21 cellular contexts compared by ENCODE assay signal in the genomic region with DNA sequence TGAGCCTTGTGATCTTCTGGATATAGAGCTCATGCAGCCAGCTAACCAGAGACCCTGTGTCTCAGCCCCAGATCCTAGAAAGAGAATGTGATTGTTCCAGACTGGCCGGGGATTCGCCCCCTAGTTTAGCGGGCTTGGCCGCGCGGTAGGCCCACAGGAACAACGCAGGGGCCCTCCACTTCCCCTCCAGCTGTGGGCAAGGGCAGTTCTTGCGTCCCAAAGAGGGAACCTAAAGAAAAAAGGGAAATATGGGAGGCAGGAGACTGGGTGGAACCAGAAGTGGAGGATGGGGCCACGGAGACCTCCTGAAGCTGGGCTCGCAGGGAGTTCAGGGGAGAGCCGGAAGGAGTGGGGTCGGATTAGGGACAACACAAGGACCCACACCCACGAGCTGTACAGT. TPM values are rescaled to one million over a fixed set of nuclear protein-coding genes. Genes with fewer than 3 reads are reported as not detected.
DNase-seq lines count a peak whose midpoint lies in the region; ATAC-seq and TF ChIP-seq lines count a peak whose summit lies in the region.
"Had no signal": no experiment of that assay in that cellular context is flagged by ENCODE, and none has a peak within 500 bp of the region (broad histone marks: within the 10 kb centered on the region; RNA-seq: fewer than 3 reads in every experiment).

No MANE protein-coding gene starts in this region.

- peaks cover 8% of the 10 kb centered on the region for H3K79me1 ChIP-seq in trophoblast cell (ENCODE audit: low read length)

- ATAC-seq in HG03097 (IDR thresholded peaks at IDR 0.05; ENCODE audit: low FRiP score, unreplicated experiment): no peak
- ATAC-seq: effector memory CD8-positive, alpha-beta T cell had no signal

- H4K91ac ChIP-seq in trophoblast cell (ENCODE audit: low read depth, low read length): no peak overlapping the region

- dilution Hi-C loops in mammary epithelial cell (cut with HindIII; ENCODE audit: low sequenced_read_pairs): no loop called here

- no peak overlapping the region for H3K4ac ChIP-seq in trophoblast cell (ENCODE audit: low read depth, low read length)

- 83% methylated on average over 8 of the region's 13 CpGs for WGBS in mammary epithelial cell (ENCODE audit: low coverage, missing lambda C conversion rate)
- WGBS in esophagus squamous epithelium, 2 donors: 77 to 85% methylated on average over 7 to 10 of the region's 13 CpGs
- no CpG with 5 or more reads among the region's 13 CpGs for WGBS in trophoblast cell (ENCODE audit: extremely low coverage, insufficient coverage, insufficient read length)

- intact Hi-C loops in MCF 10A (cut with micrococcal nuclease): no loop called here
- intact Hi-C loops in mammary epithelial cell (cut with micrococcal nuclease): no loop called here
- intact Hi-C loops in esophagus squamous epithelium (cut with DNase I): no loop called here
- intact Hi-C loops in vagina (cut with DNase I): loop anchor here (10.0 kb wide), 1 partner anchor 373 kb away; no protein-coding TSS in a partner anchor

- H3K4me2 ChIP-seq in mammary epithelial cell (ENCODE audit: insufficient read depth, low read depth, low read length) (no peak overlapping the region), trophoblast cell (ENCODE audit: low read length) (no peak overlapping the region)

- TF ChIP-seq CTCF in MCF 10A (IDR thresholded peaks at IDR 0.05; ENCODE audit: unreplicated experiment) (no peak), mammary epithelial cell (conservative IDR thresholded peaks at IDR 0.05 in 1 of 2, IDR thresholded peaks at IDR 0.05 in 1 of 2; ENCODE audit: extremely low read depth in 1 of 2, insufficient read depth in 1 of 2, low read depth in 1 of 2, low read length in 2 of 2) (no peak), esophagus squamous epithelium (IDR thresholded peaks at IDR 0.05) (no peak), vagina (IDR thresholded peaks at IDR 0.05) (no peak)

- no peak overlapping the region for H2BK5ac ChIP-seq in trophoblast cell (ENCODE audit: low read depth, low read length, poor library complexity)

- BruUV-seq in MCF 10A (replicated peaks; lab: Mats Ljungman, UMichigan): no TSS peak
- BruUV-seq in mammary epithelial cell (replicated peaks; lab: Mats Ljungman, UMichigan): no TSS peak

- H3K79me2 ChIP-seq in mammary epithelial cell (ENCODE audit: insufficient read depth, low read length) (no peaks in the 10 kb centered on the region), trophoblast cell (ENCODE audit: control insufficient read depth, insufficient read depth, low read length, poor library complexity) (no peaks in the 10 kb centered on the region)

- H2AK5ac ChIP-seq in trophoblast cell (ENCODE audit: low read length): no peak overlapping the region

- H3K9ac ChIP-seq in mammary epithelial cell (ENCODE audit: insufficient read depth, low read length): no peak overlapping the region
- H3K9ac ChIP-seq in trophoblast cell (ENCODE audit: low read length): no peak overlapping the region

- in situ Hi-C loops in mammary epithelial cell (cut with MboI; ENCODE audit: low sequenced_read_pairs in 2 of 2): no loop called here

- POLR2A ChIA-PET in MCF 10A (lab: Yijun Ruan, JAX): interaction anchor here (0.9 kb wide), 1 partner anchor 9 kb away, joined by 3 read pairs; no protein-coding TSS in a partner anchor

- H3K9me3 ChIP-seq in mammary epithelial cell (replicated peaks; ENCODE audit: insufficient read depth, low read length) (no peaks in the 10 kb centered on the region), esophagus squamous epithelium (no peaks in the 10 kb centered on the region), trophoblast cell (ENCODE audit: insufficient read depth, low read depth, low read length) (peaks cover 4% of the 10 kb centered on the region), vagina (no peaks in the 10 kb centered on the region)
- H3K9me3 ChIP-seq: A549 had no signal

- peaks cover 29% of the 10 kb centered on the region for H3K4me1 Mint-ChIP-seq in MCF 10A (ENCODE audit: insufficient read depth, unreplicated experiment)

- H3K36me3 Mint-ChIP-seq in MCF 10A (ENCODE audit: insufficient read depth, unreplicated experiment): no peaks in the 10 kb centered on the region
- H3K36me3 Mint-ChIP-seq: memory B cell had no signal

- H3K27me3 Mint-ChIP-seq in MCF 10A (ENCODE audit: insufficient read depth, unreplicated experiment): no peaks in the 10 kb centered on the region

- H3K27ac Mint-ChIP-seq in MCF 10A (ENCODE audit: low read depth, unreplicated experiment): peak overlapping the region; percentile 87
- H3K27ac Mint-ChIP-seq: activated B cell treated with CpG ODN at 0.5 μM for 24 hours; activated T-cell treated with anti-CD3 and anti-CD28 coated beads, Interleukin-2, amount 50 U/mL, for 24 hours; effector memory CD8-positive, alpha-beta T cell; memory B cell had no signal

- H3K36me3 ChIP-seq in mammary epithelial cell (ENCODE audit: insufficient read depth, low read length) (no peaks in the 10 kb centered on the region), esophagus squamous epithelium (no peaks in the 10 kb centered on the region), trophoblast cell (ENCODE audit: control insufficient read depth in 1 of 2, insufficient read depth in 2 of 2, low read length in 2 of 2) (no peaks in the 10 kb centered on the region), vagina (no peaks in the 10 kb centered on the region)
- H3K36me3 ChIP-seq: SJSA1 had no signal

- H3K27ac ChIP-seq in mammary epithelial cell (ENCODE audit: insufficient read depth, low read depth, low read length) (no peak overlapping the region), esophagus squamous epithelium (peak overlapping the region in 3 of 4 donors; percentile 31 to 85 (median 66)), trophoblast cell (ENCODE audit: low read depth, low read length) (no peak overlapping the region), vagina (peak overlapping the region; percentile 64)
- H3K27ac ChIP-seq: SJSA1 had no signal

- H3K4me3 Mint-ChIP-seq in MCF 10A (ENCODE audit: unreplicated experiment): no peak overlapping the region
- H3K4me3 Mint-ChIP-seq: activated B cell treated with CpG ODN at 0.5 μM for 24 hours; activated T-cell treated with anti-CD3 and anti-CD28 coated beads, Interleukin-2, amount 50 U/mL, for 24 hours; effector memory CD8-positive, alpha-beta T cell; memory B cell had no signal

- H3K4me3 ChIP-seq in mammary epithelial cell (replicated peaks in 1 of 3; ENCODE audit: insufficient read depth in 1 of 3, low read depth in 2 of 3, low read length in 3 of 3): no peak overlapping the region
- no peak overlapping the region for H3K4me3 ChIP-seq in esophagus squamous epithelium
- no peak overlapping the region for H3K4me3 ChIP-seq in trophoblast cell (ENCODE audit: low read depth, low read length)
- H3K4me3 ChIP-seq in vagina: no peak overlapping the region
- H3K4me3 ChIP-seq: A549, SJSA1 had no signal

- H3K27me3 ChIP-seq in mammary epithelial cell (ENCODE audit: insufficient read depth, low read length) (no peaks in the 10 kb centered on the region), esophagus squamous epithelium (no peaks in the 10 kb centered on the region), trophoblast cell (ENCODE audit: insufficient read depth, low read length) (no peaks in the 10 kb centered on the region), vagina (no peaks in the 10 kb centered on the region)
- H3K27me3 ChIP-seq: SJSA1 had no signal

- no peak overlapping the region for H3K18ac ChIP-seq in trophoblast cell (ENCODE audit: low read length)

- H2BK12ac ChIP-seq in trophoblast cell (ENCODE audit: low read length): no peak overlapping the region

- no peaks in the 10 kb centered on the region for H4K20me1 ChIP-seq in mammary epithelial cell (ENCODE audit: insufficient read depth, low read length)

- no peak for DNase-seq in MCF 10A (ENCODE audit: unreplicated experiment)
- no peak for DNase-seq in mammary epithelial cell
- DNase-seq in esophagus squamous epithelium (lab: John Stamatoyannopoulos, UW): no peak
- DNase-seq in trophoblast cell: no peak
- DNase-seq in vagina (ENCODE audit: extremely low spot score in 2 of 2): peak; percentile 47 to 52
- DNase-seq in stimulated activated CD4-positive, alpha-beta T cell treated with anti-CD3 and anti-CD28 coated beads, Interleukin-2, amount 100 ng/mL, for 24 hours: no peak
- DNase-seq in activated effector memory CD4-positive, alpha-beta T cell treated with anti-CD3 and anti-CD28 coated beads, Interleukin-2, amount 50 U/mL, for 16 hours: no peak
- DNase-seq: activated B cell treated with CpG ODN at 0.5 μM for 24 hours; activated T-cell treated with anti-CD3 and anti-CD28 coated beads, Interleukin-2, amount 50 U/mL, for 24 hours; effector memory CD8-positive, alpha-beta T cell; NCI-H1436 treated with DMSO at 0.1 percent for 48 hours; NCI-H748 treated with DMSO at 0.1 percent for 48 hours had no signal

- H2BK120ac ChIP-seq in trophoblast cell (ENCODE audit: insufficient read depth, low read length, poor library complexity): peak overlapping the region; percentile 83

- H2AFZ ChIP-seq in mammary epithelial cell (ENCODE audit: low read depth, low read length) (no peak overlapping the region), trophoblast cell (ENCODE audit: insufficient read depth, low read length, poor library complexity) (no peak overlapping the region)

- no peak overlapping the region for H4K12ac ChIP-seq in trophoblast cell (ENCODE audit: low read depth, low read length)

- H3K14ac ChIP-seq in trophoblast cell (ENCODE audit: low read length): no peak overlapping the region

- no peak overlapping the region for H4K8ac ChIP-seq in trophoblast cell (ENCODE audit: low read depth, low read length)

- H3K4me1 ChIP-seq in mammary epithelial cell (ENCODE audit: insufficient read depth, low read length): peaks cover 7% of the 10 kb centered on the region
- H3K4me1 ChIP-seq in esophagus squamous epithelium: peaks cover 10 to 53% (median 17%) of the 10 kb centered on the region in 3 donors
- H3K4me1 ChIP-seq in trophoblast cell (ENCODE audit: control insufficient read depth in 1 of 2, insufficient read depth in 2 of 2, low read length in 2 of 2): peaks cover 16 to 17% of the 10 kb centered on the region in 2 experiments
- peaks cover 5% of the 10 kb centered on the region for H3K4me1 ChIP-seq in vagina

- H3K23ac ChIP-seq in trophoblast cell (ENCODE audit: low read length): no peak overlapping the region

- CTCF ChIA-PET in MCF 10A (lab: Yijun Ruan, JAX): interaction anchor here (0.6 to 5.3 kb wide), 8 partner anchors 8 to 117 kb away, joined by 3 to 43 read pairs (median 6); a partner anchor contains a TSS
- CTCF ChIA-PET in mammary epithelial cell (lab: Charles Lee; ENCODE audit: low non-redundant PET): interaction anchor here (0.6 kb wide), 1 partner anchor 75 kb away, joined by 4 read pairs; no protein-coding TSS in a partner anchor

- TF ChIP-seq POLR2A in esophagus squamous epithelium (IDR thresholded peaks at IDR 0.05) (no peak), vagina (IDR thresholded peaks at IDR 0.05) (no peak)

- no peaks in the 10 kb centered on the region for H3K9me3 Mint-ChIP-seq in MCF 10A (ENCODE audit: unreplicated experiment)
- H3K9me3 Mint-ChIP-seq: activated B cell treated with CpG ODN at 0.5 μM for 24 hours; activated T-cell treated with anti-CD3 and anti-CD28 coated beads, Interleukin-2, amount 50 U/mL, for 24 hours; effector memory CD8-positive, alpha-beta T cell; memory B cell had no signal

RNA-seq across cellular contexts. Expression of a gene that starts 18.1 kb away (rescaled TPM):
- total RNA-seq in MCF 10A (2022) (not detected in 2 replicates), mammary epithelial cell (not detected), esophagus squamous epithelium (1 to 10 TPM in 3 of 4 donors, under 1 TPM in 1; 0.76 to 6.1 (median 2.1) TPM), vagina (3.2 TPM)
- not detected for polyA plus RNA-seq in mammary epithelial cell
- polyA minus RNA-seq in mammary epithelial cell: not detected
- 0.75 and 0.90 TPM in 2 replicates for polyA plus RNA-seq in trophoblast cell (2013)
- total RNA-seq: astrocyte, glomerular endothelial cell, H1, HT1080, progenitor cell of endocrine pancreas, SJSA1 had no signal
- polyA plus RNA-seq: A549 had no signal

RNA-seq across cellular contexts. Expression of a gene that starts 41.5 kb away (rescaled TPM):
- total RNA-seq in MCF 10A (2022) (0.72 and 1.2 TPM in 2 replicates), mammary epithelial cell (not detected), esophagus squamous epithelium (10 to 100 TPM in 2 of 4 donors, 1 to 10 TPM in 2; 2.0 to 24.6 (median 7.6) TPM), vagina (66.5 TPM)
- polyA plus RNA-seq in mammary epithelial cell: not detected
- not detected for polyA minus RNA-seq in mammary epithelial cell
- polyA plus RNA-seq in trophoblast cell (2013): 1.8 and 2.0 TPM in 2 replicates
- total RNA-seq: activated B cell treated with CpG ODN at 0.5 μM for 24 hours had no signal

RNA-seq across cellular contexts. Expression of a gene that starts 44.3 kb away (rescaled TPM):
- total RNA-seq in MCF 10A (2022) (0.26 and 0.32 TPM in 2 replicates), mammary epithelial cell (not detected), esophagus squamous epithelium (not detected), vagina (not detected)
- not detected for polyA plus RNA-seq in mammary epithelial cell
- not detected for polyA minus RNA-seq in mammary epithelial cell
- polyA plus RNA-seq in trophoblast cell (2013): 0.14 and 0.15 TPM in 2 replicates
- total RNA-seq: activated B cell treated with CpG ODN at 0.5 μM for 24 hours, astrocyte, glomerular endothelial cell, H1, HT1080, progenitor cell of endocrine pancreas, SJSA1 had no signal
- polyA plus RNA-seq: A549, H1 had no signal

Comparison
In these comparisons a context has a peak if more than half of its experiments do, and no peak if none do; other contexts are left out.
1. DNase-seq: peak in vagina (2 of 2); none in MCF 10A (single experiment), mammary epithelial cell (single experiment), esophagus squamous epithelium (single experiment), trophoblast cell (0 of 2), stimulated activated CD4-positive, alpha-beta T cell treated with anti-CD3 and anti-CD28 coated beads, Interleukin-2, amount 100 ng/mL, for 24 hours (0 of 2) and activated effector memory CD4-positive, alpha-beta T cell treated with anti-CD3 and anti-CD28 coated beads, Interleukin-2, amount 50 U/mL, for 16 hours (single experiment).
2. H3K27ac ChIP-seq: peak in esophagus squamous epithelium (3 of 4) and vagina (single experiment); none in mammary epithelial cell (single experiment) and trophoblast cell (single experiment).